ENCODE assay signal across 8 cellular contexts in the genomic region with DNA sequence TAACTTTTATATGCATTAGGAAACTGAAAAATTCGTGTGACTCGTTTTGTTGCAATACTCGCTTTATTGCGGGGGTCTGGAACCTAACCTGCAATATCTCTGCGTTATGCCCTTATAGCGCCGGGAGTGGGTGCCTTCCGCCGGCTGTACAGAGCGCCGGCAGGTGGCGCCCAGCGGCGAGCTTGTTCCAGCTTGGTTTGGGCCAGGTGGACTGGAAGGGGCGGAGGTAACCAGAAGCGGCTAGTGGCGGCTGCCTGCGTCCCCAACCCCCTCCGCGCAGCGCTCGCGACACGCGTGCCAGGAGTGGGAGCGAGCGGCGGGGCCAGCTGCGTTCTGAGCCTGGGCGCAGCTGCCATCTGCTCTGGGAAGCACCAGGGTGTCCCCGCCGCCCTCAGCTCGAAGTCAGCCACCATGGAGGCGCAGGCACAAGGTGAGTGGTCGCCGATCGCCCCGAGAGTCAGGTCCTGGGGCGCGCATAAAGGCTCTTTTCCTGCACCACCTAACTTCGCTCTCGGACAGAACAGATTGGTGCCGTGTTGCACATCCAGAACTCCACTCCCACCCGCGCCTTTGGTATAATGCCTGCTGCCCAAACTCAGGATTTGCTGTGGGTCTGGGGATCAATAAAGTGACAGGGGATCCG. TPM values are rescaled to one million over a fixed set of nuclear protein-coding genes. Genes with fewer than 3 reads are reported as not detected.
A peak's percentile ranks its signal among the peaks of the same experiment; 100 is the strongest.
DNase-seq lines count a peak whose midpoint lies in the region; ATAC-seq and TF ChIP-seq lines count a peak whose summit lies in the region.

A gene with protein sequence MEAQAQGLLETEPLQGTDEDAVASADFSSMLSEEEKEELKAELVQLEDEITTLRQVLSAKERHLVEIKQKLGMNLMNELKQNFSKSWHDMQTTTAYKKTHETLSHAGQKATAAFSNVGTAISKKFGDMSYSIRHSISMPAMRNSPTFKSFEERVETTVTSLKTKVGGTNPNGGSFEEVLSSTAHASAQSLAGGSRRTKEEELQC (plus strand): TSS at position 233 of the 643 bp plus-strand sequence. CDS start 179 bp downstream, at position 412.

- H3K27ac ChIP-seq in gastroesophageal sphincter, result peak within 1 kb of the TSS in 3 of 4 donors; percentile 59 to 67 (median 66)
- peak within 1 kb of the TSS; percentile 19 for H3K27ac ChIP-seq in substantia nigra (ENCODE audit: low read depth, low read length, poor library complexity, severe bottlenecking)

- peak; percentile 31 for DNase-seq in DMS114 treated with DMSO at 0.1 percent for 48 hours (lab: John Stamatoyannopoulos, UW; ENCODE audit: unreplicated experiment)
- DNase-seq in HuH-7.5 (ENCODE audit: low spot score), result peak; percentile 82
- peak; percentile 62 for DNase-seq in RPMI7951 (ENCODE audit: low read depth)
- peak; percentile 73 for DNase-seq in activated naive CD4-positive, alpha-beta T cell treated with anti-CD3 and anti-CD28 coated beads, Interleukin-2, amount 10 ng/mL, durations not matched to agents 7 days and 5 days
- DNase-seq in substantia nigra (lab: John Stamatoyannopoulos, UW), result peak in 46 of 49 donors; percentile 5 to 77 (median 53)

- no peak within 1 kb of the TSS for H3K27ac Mint-ChIP-seq in activated naive CD4-positive, alpha-beta T cell treated with anti-CD3 and anti-CD28 coated beads, Interleukin-2, amount 10 ng/mL, durations not matched to agents 7 days and 5 days

- peak within 1 kb of the TSS; percentile 75 for H2AFZ ChIP-seq in neuron (ENCODE audit: low read depth, low read length)

- H3K9me3 ChIP-seq in gastroesophageal sphincter, result no peaks in the 10 kb centered on the region
- H3K9me3 ChIP-seq in neuron (ENCODE audit: low read length), result no peaks in the 10 kb centered on the region

- ATAC-seq in GM21619 (IDR thresholded peaks at IDR 0.05; ENCODE audit: unreplicated experiment), result peak; percentile 98
- ATAC-seq in gastroesophageal sphincter, result peak; percentile 91

- TF ChIP-seq EP300 in gastroesophageal sphincter (IDR thresholded peaks at IDR 0.05), result no peak

- peak; percentile 72 to 89 (median 79) for TF ChIP-seq CTCF in gastroesophageal sphincter (IDR thresholded peaks at IDR 0.05)

- no peaks in the 10 kb centered on the region for H3K36me3 Mint-ChIP-seq in activated naive CD4-positive, alpha-beta T cell treated with anti-CD3 and anti-CD28 coated beads, Interleukin-2, amount 10 ng/mL, durations not matched to agents 7 days and 5 days

- H3K4me1 ChIP-seq in gastroesophageal sphincter (peaks cover 0 to 24% (median 0%) of the 10 kb centered on the region in 3 donors), neuron (ENCODE audit: insufficient read depth, low read length) (peaks cover 12% of the 10 kb centered on the region)

- H3K4me3 Mint-ChIP-seq in activated naive CD4-positive, alpha-beta T cell treated with anti-CD3 and anti-CD28 coated beads, Interleukin-2, amount 10 ng/mL, durations not matched to agents 7 days and 5 days, result peak within 1 kb of the TSS; percentile 71

- H3K27me3 Mint-ChIP-seq in activated naive CD4-positive, alpha-beta T cell treated with anti-CD3 and anti-CD28 coated beads, Interleukin-2, amount 10 ng/mL, durations not matched to agents 7 days and 5 days, result peaks cover 43% of the 10 kb centered on the region

- H3K4me3 ChIP-seq in gastroesophageal sphincter, result peak within 1 kb of the TSS; percentile 44 to 65
- peak within 1 kb of the TSS; percentile 43 for H3K4me3 ChIP-seq in neuron (ENCODE audit: low read length)

- H3K36me3 ChIP-seq in gastroesophageal sphincter, result no peaks in the 10 kb centered on the region
- H3K36me3 ChIP-seq in neuron (ENCODE audit: insufficient read depth, low read length), result no peaks in the 10 kb centered on the region

- no peaks in the 10 kb centered on the region for H3K9me3 Mint-ChIP-seq in activated naive CD4-positive, alpha-beta T cell treated with anti-CD3 and anti-CD28 coated beads, Interleukin-2, amount 10 ng/mL, durations not matched to agents 7 days and 5 days

- TF ChIP-seq POLR2A in gastroesophageal sphincter (IDR thresholded peaks at IDR 0.05), result no peak

- H3K27me3 ChIP-seq in gastroesophageal sphincter (no peaks in the 10 kb centered on the region), neuron (ENCODE audit: insufficient read depth, low read length) (peaks cover 27% of the 10 kb centered on the region)

- CTCF ChIA-PET in activated naive CD4-positive, alpha-beta T cell treated with anti-CD3 and anti-CD28 coated beads, Interleukin-2, amount 10 ng/mL, durations not matched to agents 7 days and 5 days (lab: Charles Lee), result interaction anchor here (0.7 to 1.6 kb wide), 8 partner anchors 8 to 487 kb away, joined by 3 to 10 read pairs (median 4); no protein-coding TSS in a partner anchor

- H3K4me1 Mint-ChIP-seq in activated naive CD4-positive, alpha-beta T cell treated with anti-CD3 and anti-CD28 coated beads, Interleukin-2, amount 10 ng/mL, durations not matched to agents 7 days and 5 days, result peaks cover 11% of the 10 kb centered on the region

- 0% methylated on average over 4 of the region's 46 CpGs for WGBS in gastroesophageal sphincter (ENCODE audit: low coverage in 1 of 2), 2 donors

RNA-seq across cellular contexts. Expression of the gene that starts here (rescaled TPM):
- total RNA-seq in RPMI7951 (2014; rRNA removed; shearing (Covaris generic)), result 16.8 and 17.4 TPM in 2 replicates
- total RNA-seq in gastroesophageal sphincter, result 10 to 100 TPM; 11.2 to 59.7 (median 20.2) TPM

Comparison
In these comparisons a context has a peak if more than half of its experiments do, and no peak if none do; other contexts are left out.
1. Peak in every context shown above with its lines: DNase-seq, ATAC-seq, H3K4me3 ChIP-seq and H3K27ac ChIP-seq.
2. DNase-seq: peak in every context shown above with its lines; median percentile 82 in HuH-7.5; 73 in activated naive CD4-positive, alpha-beta T cell treated with anti-CD3 and anti-CD28 coated beads, Interleukin-2, amount 10 ng/mL, durations not matched to agents 7 days and 5 days; 62 in RPMI7951; 53 in substantia nigra; 31 in DMS114 treated with DMSO at 0.1 percent for 48 hours.